ENCODE assay signal across 32 cellular contexts in the genomic region with DNA sequence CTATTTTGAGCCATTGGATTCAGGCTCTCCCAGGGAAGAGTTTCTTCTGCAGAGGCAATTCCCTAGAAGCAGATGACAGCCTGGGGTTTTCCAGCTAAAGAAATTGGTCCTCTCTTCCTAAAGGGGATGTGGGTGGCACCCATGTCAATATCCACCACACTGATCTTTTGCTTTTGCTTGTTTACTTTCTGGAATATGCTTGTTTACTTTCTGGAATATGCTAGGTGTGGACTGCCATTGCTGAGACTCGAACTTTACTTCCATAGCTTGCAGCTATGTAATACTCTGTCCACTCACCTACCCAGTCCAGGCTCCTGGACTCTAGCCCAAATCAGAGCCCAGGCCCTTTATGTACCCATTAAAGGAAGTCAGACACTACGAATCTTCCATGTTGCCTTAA.
"Had no signal": no experiment of that assay in that cellular context is flagged by ENCODE, and none has a peak within 500 bp of the region (broad histone marks: within the 10 kb centered on the region; RNA-seq: fewer than 3 reads in every experiment).

No MANE protein-coding gene starts in this region.

- DNase-seq: activated B cell treated with CpG ODN at 0.5 μM for 24 hours; activated CD4-positive, alpha-beta memory T cell treated with anti-CD3 and anti-CD28 coated beads for 36 hours; activated CD4-positive, alpha-beta T cell treated with anti-CD3 and anti-CD28 coated beads for 4 hours; activated CD4-positive, alpha-beta T cell treated with anti-CD3 and anti-CD28 coated beads, Interleukin-2, amount 10 ng/mL, durations not matched to agents 24 days and 14 days; activated CD4-positive, alpha-beta T cell treated with anti-CD3 and anti-CD28 coated beads, Interleukin-2, amount 50 U/mL, for 1 hour; activated CD4-positive, alpha-beta T cell treated with anti-CD3 and anti-CD28 coated beads, Interleukin-2, amount 50 U/mL, for 4 hours; activated CD4-positive, CD25-positive, alpha-beta regulatory T cell treated with anti-CD3 and anti-CD28 coated beads, Interleukin-2, amount 50 U/mL, for 72 hours; activated CD8-positive, alpha-beta memory T cell treated with anti-CD3 and anti-CD28 coated beads, Interleukin-2, amount 50 U/mL, for 4 hours; activated CD8-positive, alpha-beta T cell treated with anti-CD3 and anti-CD28 coated beads for 36 hours; activated effector memory CD4-positive, alpha-beta T cell treated with anti-CD3 and anti-CD28 coated beads, Interleukin-2, amount 50 U/mL, for 16 hours; activated gamma-delta T cell treated with Interleukin-2 at 50 U/mL for 16 hours; activated naive CD4-positive, alpha-beta T cell; activated naive CD4-positive, alpha-beta T cell treated with anti-CD3 and anti-CD28 coated beads for 36 hours; activated naive CD4-positive, alpha-beta T cell treated with anti-CD3 and anti-CD28 coated beads, Interleukin-2, amount 50 U/mL, for 16 hours; activated naive CD8-positive, alpha-beta T cell treated with anti-CD3 and anti-CD28 coated beads for 36 hours; activated T-cell treated with anti-CD3 and anti-CD28 coated beads for 4 hours; activated T-cell treated with anti-CD3 and anti-CD28 coated beads, Interleukin-2, amount 50 U/mL, for 1 hour; activated T-cell treated with anti-CD3 and anti-CD28 coated beads, Interleukin-2, amount 50 U/mL, for 4 hours; activated T-cell treated with anti-CD3 and anti-CD28 coated beads, Interleukin-2, amount 50 U/mL, for 72 hours; amygdala; anterior cingulate cortex; caudate nucleus; cerebellar nuclear complex; T-helper 2 cell; T-helper 9 cell had no signal

- H3K27me3 ChIP-seq: ascending aorta had no signal

- ATAC-seq: activated CD8-positive, alpha-beta T cell treated with anti-CD3 and anti-CD28 coated beads for 36 hours; activated naive CD4-positive, alpha-beta T cell treated with anti-CD3 and anti-CD28 coated beads, Interleukin-2, amount 50 U/mL, for 72 hours; activated T-cell treated with anti-CD3 and anti-CD28 coated beads, Interleukin-2, amount 50 U/mL, for 4 hours; activated T-cell treated with anti-CD3 and anti-CD28 coated beads, Interleukin-2, amount 50 U/mL, for 72 hours; activated T-helper 17 cell treated with anti-CD3 and anti-CD28 coated beads, Interleukin-2, amount 50 U/mL, for 72 hours had no signal

- H3K27ac ChIP-seq: ascending aorta, cardiac muscle cell, VCaP had no signal

- H3K9me3 ChIP-seq: ascending aorta had no signal

- FAIRE-seq: bronchial epithelial cell, TTC549 had no signal

- H3K36me3 ChIP-seq: ascending aorta, cardiac muscle cell had no signal

- H3K4me3 ChIP-seq: ascending aorta, cardiac muscle cell had no signal
